Comparison of ENCODE assay signal across 23 cellular contexts in the genomic region with DNA sequence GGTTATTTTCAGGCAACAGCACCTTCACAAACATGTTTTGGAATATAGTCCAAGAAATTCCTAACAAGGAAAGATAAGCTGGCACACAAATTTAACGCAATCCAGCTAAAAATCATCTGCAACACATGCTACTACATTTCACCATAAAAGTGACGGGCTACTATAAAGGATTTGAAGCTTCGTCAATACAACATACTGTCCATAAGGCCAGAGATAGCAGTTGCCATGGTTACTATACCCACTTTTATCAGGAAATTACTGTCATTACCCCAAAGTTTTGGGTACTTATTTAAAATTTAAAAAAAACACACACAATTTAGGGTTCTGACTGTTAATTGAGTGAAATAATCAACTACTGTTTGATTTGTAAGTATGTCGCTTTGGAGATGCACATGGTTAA. TPM values are rescaled to one million over a fixed set of nuclear protein-coding genes. Genes with fewer than 3 reads are reported as not detected.
DNase-seq lines count a peak whose midpoint lies in the region; ATAC-seq and TF ChIP-seq lines count a peak whose summit lies in the region.
"Had no signal": no experiment of that assay in that cellular context is flagged by ENCODE, and none has a peak within 500 bp of the region (broad histone marks: within the 10 kb centered on the region; RNA-seq: fewer than 3 reads in every experiment).

No MANE protein-coding gene starts in this region.

- POLR2A ChIA-PET in activated B cell treated with CpG ODN at 0.5 μM for 24 hours (lab: Charles Lee): interaction anchor here (0.7 to 1.2 kb wide), 2 partner anchors 9 to 480 kb away, joined by 3 to 9 read pairs; no protein-coding TSS in a partner anchor

- no peak for TF ChIP-seq CTCF in left ventricle myocardium inferior (IDR thresholded peaks at IDR 0.05; ENCODE audit: borderline replicate concordance)
- TF ChIP-seq CTCF in right atrium auricular region (IDR thresholded peaks at IDR 0.05): no peak
- no peak for TF ChIP-seq CTCF in activated B cell treated with CpG ODN at 0.5 μM for 24 hours (IDR thresholded peaks at IDR 0.05)
- TF ChIP-seq CTCF in lower lobe of right lung (IDR thresholded peaks at IDR 0.05): no peak
- no peak for TF ChIP-seq CTCF in type B pancreatic cell (conservative IDR thresholded peaks at IDR 0.05)
- no peak for TF ChIP-seq CTCF in suprapubic skin (IDR thresholded peaks at IDR 0.05)

- CTCF ChIA-PET in activated B cell treated with CpG ODN at 0.5 μM for 24 hours (lab: Charles Lee): no interaction called here

- no peak for TF ChIP-seq EP300 in suprapubic skin (IDR thresholded peaks at IDR 0.05)

- H3K27ac ChIP-seq in left ventricle myocardium inferior (replicated peaks): peak overlapping the region; percentile 17
- H3K27ac ChIP-seq in right atrium auricular region: no peak overlapping the region
- H3K27ac ChIP-seq in lower lobe of right lung: peak overlapping the region; percentile 5
- H3K27ac ChIP-seq in suprapubic skin: no peak overlapping the region
- H3K27ac ChIP-seq: A549, RWPE1 had no signal

- H3K27ac Mint-ChIP-seq in activated B cell treated with CpG ODN at 0.5 μM for 24 hours: peak overlapping the region; percentile 3
- peak overlapping the region; percentile 35 for H3K27ac Mint-ChIP-seq in type B pancreatic cell

- peaks cover 3% of the 10 kb centered on the region for H3K36me3 Mint-ChIP-seq in activated B cell treated with CpG ODN at 0.5 μM for 24 hours (ENCODE audit: low read depth)
- H3K36me3 Mint-ChIP-seq in type B pancreatic cell: peaks cover 3% of the 10 kb centered on the region

- H3K4me1 ChIP-seq in left ventricle myocardium inferior (peaks cover 78% of the 10 kb centered on the region), right atrium auricular region (peaks cover 0 to 70% of the 10 kb centered on the region in 2 donors), lower lobe of right lung (peaks cover 68% of the 10 kb centered on the region), suprapubic skin (peaks cover 49% of the 10 kb centered on the region)

- H3K9me3 Mint-ChIP-seq in activated B cell treated with CpG ODN at 0.5 μM for 24 hours: no peaks in the 10 kb centered on the region
- H3K9me3 Mint-ChIP-seq in type B pancreatic cell: peaks cover 4% of the 10 kb centered on the region
- H3K9me3 Mint-ChIP-seq: activated CD4-positive, alpha-beta T cell treated with anti-CD3 and anti-CD28 coated beads, Interleukin-2, amount 10 ng/mL, durations not matched to agents 24 days and 14 days had no signal

- H3K4me3 ChIP-seq in left ventricle myocardium inferior: no peak overlapping the region
- no peak overlapping the region for H3K4me3 ChIP-seq in right atrium auricular region
- H3K4me3 ChIP-seq in lower lobe of right lung: no peak overlapping the region
- no peak overlapping the region for H3K4me3 ChIP-seq in suprapubic skin
- H3K4me3 ChIP-seq: A549, body of pancreas, esophagus muscularis mucosa, left lung, MG63, tibial nerve had no signal

- TF ChIP-seq POLR2A in suprapubic skin (IDR thresholded peaks at IDR 0.05): no peak

- no peak overlapping the region for H3K4me3 Mint-ChIP-seq in activated B cell treated with CpG ODN at 0.5 μM for 24 hours
- H3K4me3 Mint-ChIP-seq in type B pancreatic cell: no peak overlapping the region

- ATAC-seq in activated B cell treated with CpG ODN at 0.5 μM for 24 hours (ENCODE audit: low read depth): no peak
- ATAC-seq in lower lobe of right lung: no peak
- ATAC-seq in GM19463 (IDR thresholded peaks at IDR 0.05; ENCODE audit: unreplicated experiment): no peak
- ATAC-seq: A549, body of pancreas, left lung had no signal

- intact Hi-C loops in left ventricle myocardium inferior (cut with micrococcal nuclease) (no loop called here), activated B cell treated with CpG ODN at 0.5 μM for 24 hours (cut with micrococcal nuclease) (no loop called here), lower lobe of right lung (cut with DNase I) (no loop called here)

- H3K27me3 Mint-ChIP-seq in activated B cell treated with CpG ODN at 0.5 μM for 24 hours (no peaks in the 10 kb centered on the region), type B pancreatic cell (no peaks in the 10 kb centered on the region)
- H3K27me3 Mint-ChIP-seq: activated CD4-positive, alpha-beta T cell treated with anti-CD3 and anti-CD28 coated beads, Interleukin-2, amount 10 ng/mL, durations not matched to agents 24 days and 14 days had no signal

- DNase-seq in left ventricle myocardium inferior (no peak), right atrium auricular region (ENCODE audit: low spot score) (no peak), activated B cell treated with CpG ODN at 0.5 μM for 24 hours (no peak), lower lobe of right lung (no peak), type B pancreatic cell (ENCODE audit: extremely low spot score, unreplicated experiment) (no peak), suprapubic skin (ENCODE audit: low spot score in 2 of 2) (no peak)
- no peak for DNase-seq in stimulated activated CD4-positive, alpha-beta T cell treated with anti-CD3 and anti-CD28 coated beads, Interleukin-2, amount 100 ng/mL, for 24 hours
- DNase-seq: activated CD4-positive, alpha-beta T cell treated with anti-CD3 and anti-CD28 coated beads, Interleukin-2, amount 10 ng/mL, durations not matched to agents 24 days and 14 days; activated naive CD4-positive, alpha-beta T cell treated with anti-CD3 and anti-CD28 coated beads, Interleukin-2, amount 50 U/mL, for 16 hours; body of pancreas; C1 segment of cervical spinal cord; dermis blood vessel endothelial cell; left lung; MG63; NCI-H1694 treated with DMSO at 0.1 percent for 48 hours; NCI-H226; posterior cingulate gyrus; small intestine had no signal

- H3K9me3 ChIP-seq in left ventricle myocardium inferior (replicated peaks): no peaks in the 10 kb centered on the region
- no peaks in the 10 kb centered on the region for H3K9me3 ChIP-seq in right atrium auricular region
- no peaks in the 10 kb centered on the region for H3K9me3 ChIP-seq in lower lobe of right lung
- no peaks in the 10 kb centered on the region for H3K9me3 ChIP-seq in suprapubic skin
- H3K9me3 ChIP-seq: A549, body of pancreas, esophagus muscularis mucosa, left lung, MG63, tibial nerve had no signal

- H3K4me1 Mint-ChIP-seq in activated B cell treated with CpG ODN at 0.5 μM for 24 hours: peaks cover 59% of the 10 kb centered on the region
- H3K4me1 Mint-ChIP-seq in type B pancreatic cell (ENCODE audit: unreplicated experiment): peaks cover 65% of the 10 kb centered on the region

- H3K36me3 ChIP-seq in left ventricle myocardium inferior: no peaks in the 10 kb centered on the region
- no peaks in the 10 kb centered on the region for H3K36me3 ChIP-seq in right atrium auricular region
- no peaks in the 10 kb centered on the region for H3K36me3 ChIP-seq in lower lobe of right lung
- H3K36me3 ChIP-seq in suprapubic skin: no peaks in the 10 kb centered on the region
- H3K36me3 ChIP-seq: esophagus muscularis mucosa, left lung, MG63, tibial nerve had no signal

- no peaks in the 10 kb centered on the region for H3K27me3 ChIP-seq in left ventricle myocardium inferior (ENCODE audit: low read depth)
- H3K27me3 ChIP-seq in right atrium auricular region: no peaks in the 10 kb centered on the region
- no peaks in the 10 kb centered on the region for H3K27me3 ChIP-seq in lower lobe of right lung (ENCODE audit: low read depth)
- no peaks in the 10 kb centered on the region for H3K27me3 ChIP-seq in suprapubic skin
- H3K27me3 ChIP-seq: body of pancreas, esophagus muscularis mucosa, left lung, MG63, tibial nerve had no signal

- WGBS in suprapubic skin: 88% methylated on average over 4 of the region's 4 CpGs

RNA-seq across cellular contexts. Expression of a gene that starts 6.9 kb away (rescaled TPM):
- total RNA-seq in left ventricle myocardium inferior (36.6 TPM), right atrium auricular region (10 to 100 TPM; 27.6 to 35.5 TPM), activated B cell treated with CpG ODN at 0.5 μM for 24 hours (63.2 and 71.0 TPM in 2 replicates), lower lobe of right lung (48.4 TPM), type B pancreatic cell (ENCODE audit: low replicate concordance) (62.4 TPM in 2 replicates), suprapubic skin (10 to 100 TPM; 15.1 to 89.2 (median 26.6) TPM)

Comparison
In these comparisons a context has a peak if more than half of its experiments do, and no peak if none do; other contexts are left out.
1. H3K27ac ChIP-seq: peak in left ventricle myocardium inferior (single experiment) and lower lobe of right lung (single experiment); none in right atrium auricular region (0 of 2) and suprapubic skin (single experiment).